Comparison of ENCODE assay signal across 11 cellular contexts in genomic region chr11:76642341-76642740, GRCh38. TPM values are rescaled to one million over a fixed set of nuclear protein-coding genes. Genes with fewer than 3 reads are reported as not detected.
DNase-seq lines count a peak whose midpoint lies in the region; ATAC-seq, FAIRE-seq and TF ChIP-seq lines count a peak whose summit lies in the region.
"Had no signal": no experiment of that assay in that cellular context is flagged by ENCODE, and none has a peak within 500 bp of the region (broad histone marks: within the 10 kb centered on the region; RNA-seq: fewer than 3 reads in every experiment).

No MANE protein-coding gene starts in this region.

- H3K79me2 ChIP-seq in Karpas-422 (ENCODE audit: low read length) (no peaks in the 10 kb centered on the region), neural cell (replicated peaks; ENCODE audit: insufficient read depth, low read length) (no peaks in the 10 kb centered on the region)

- CTCF ChIA-PET in CD4-positive, alpha-beta T cell (lab: Charles Lee), result no interaction called here

- peak; percentile 26 for ATAC-seq in CD4-positive, alpha-beta T cell (ENCODE audit: poor library complexity)
- no peak for ATAC-seq in GM21576 (IDR thresholded peaks at IDR 0.05; ENCODE audit: unreplicated experiment)

- POLR2A ChIA-PET in CD4-positive, alpha-beta T cell (lab: Charles Lee), result no interaction called here

- H3K27ac ChIP-seq in CD4-positive, alpha-beta T cell (ENCODE audit: low read depth, low read length), result no peak overlapping the region
- no peak overlapping the region for H3K27ac ChIP-seq in Karpas-422 (ENCODE audit: low read length)
- peak overlapping the region; percentile 75 for H3K27ac ChIP-seq in neural cell (ENCODE audit: low read length)

- TF ChIP-seq CTCF in CD4-positive, alpha-beta T cell (IDR thresholded peaks at IDR 0.05), result no peak
- no peak for TF ChIP-seq CTCF in neural cell (IDR thresholded peaks at IDR 0.05; ENCODE audit: poor library complexity, severe bottlenecking)

- H3F3A ChIP-seq in neural cell (ENCODE audit: insufficient read depth, low read length, poor library complexity, severe bottlenecking), result no peaks in the 10 kb centered on the region

- H2AFZ ChIP-seq in Karpas-422 (ENCODE audit: low read length), result no peak overlapping the region
- peak overlapping the region; percentile 40 for H2AFZ ChIP-seq in neural cell (ENCODE audit: low read depth, low read length)

- H3K27me3 Mint-ChIP-seq in CD4-positive, alpha-beta T cell, result peaks cover 67% of the 10 kb centered on the region
- H3K27me3 Mint-ChIP-seq in activated T-helper 1 cell treated with anti-CD3 and anti-CD28 coated beads, Interleukin-12 subunit alpha, Interleukin-12 subunit beta, Interleukin-2, Interleukin-4 antibody, amounts not matched to agents 30 ng/mL and 10 ng/mL and 1 ng/mL, durations not matched to agents 14 hours and 24 hours and 36 hours (ENCODE audit: insufficient read depth), result peaks cover 34% of the 10 kb centered on the region

- DNase-seq in CD4-positive, alpha-beta T cell, result no peak
- no peak for DNase-seq in Karpas-422
- DNase-seq in activated T-helper 1 cell treated with anti-CD3 and anti-CD28 coated beads, Interleukin-12 subunit alpha, Interleukin-12 subunit beta, Interleukin-2, Interleukin-4 antibody, amounts not matched to agents 30 ng/mL and 10 ng/mL and 1 ng/mL, durations not matched to agents 14 hours and 24 hours and 36 hours (ENCODE audit: low spot score), result no peak
- DNase-seq in AG08395 (ENCODE audit: low spot score), result no peak
- DNase-seq in frontal cortex (ENCODE audit: low spot score in 2 of 2), result no peak

- H3K27me3 ChIP-seq in CD4-positive, alpha-beta T cell (ENCODE audit: control insufficient read depth, insufficient read depth, low read length), result peaks cover 7% of the 10 kb centered on the region
- H3K27me3 ChIP-seq in Karpas-422 (ENCODE audit: low read length) (no peaks in the 10 kb centered on the region), neural cell (ENCODE audit: insufficient read depth, low read depth, low read length) (no peaks in the 10 kb centered on the region)

- H3K4me1 ChIP-seq in Karpas-422 (ENCODE audit: low read length), result peaks cover 36% of the 10 kb centered on the region

- H3K4me1 Mint-ChIP-seq in CD4-positive, alpha-beta T cell (ENCODE audit: low read depth), result no peaks in the 10 kb centered on the region
- H3K4me1 Mint-ChIP-seq in activated T-helper 1 cell treated with anti-CD3 and anti-CD28 coated beads, Interleukin-12 subunit alpha, Interleukin-12 subunit beta, Interleukin-2, Interleukin-4 antibody, amounts not matched to agents 30 ng/mL and 10 ng/mL and 1 ng/mL, durations not matched to agents 14 hours and 24 hours and 36 hours (ENCODE audit: low read depth), result peaks cover 7% of the 10 kb centered on the region

- H3K4me3 Mint-ChIP-seq in CD4-positive, alpha-beta T cell, result no peak overlapping the region
- H3K4me3 Mint-ChIP-seq in activated T-helper 1 cell treated with anti-CD3 and anti-CD28 coated beads, Interleukin-12 subunit alpha, Interleukin-12 subunit beta, Interleukin-2, Interleukin-4 antibody, amounts not matched to agents 30 ng/mL and 10 ng/mL and 1 ng/mL, durations not matched to agents 14 hours and 24 hours and 36 hours, result no peak overlapping the region

- H3K9me3 ChIP-seq in CD4-positive, alpha-beta T cell (ENCODE audit: control insufficient read depth, low read length), result peaks cover 10% of the 10 kb centered on the region
- H3K9me3 ChIP-seq in Karpas-422 (ENCODE audit: low read length), result 0 out of 2 replicates have a peak, but pooled peaks cover 3% of the 10 kb centered on the region
- H3K9me3 ChIP-seq in neural cell (ENCODE audit: low read length), result no peaks in the 10 kb centered on the region

- no peaks in the 10 kb centered on the region for H3K9me3 Mint-ChIP-seq in CD4-positive, alpha-beta T cell
- H3K9me3 Mint-ChIP-seq in activated T-helper 1 cell treated with anti-CD3 and anti-CD28 coated beads, Interleukin-12 subunit alpha, Interleukin-12 subunit beta, Interleukin-2, Interleukin-4 antibody, amounts not matched to agents 30 ng/mL and 10 ng/mL and 1 ng/mL, durations not matched to agents 14 hours and 24 hours and 36 hours, result peaks cover 11% of the 10 kb centered on the region

- no peak for FAIRE-seq in frontal cortex (lab: Jason Lieb, UNC)
- FAIRE-seq: GM18507, H54, RCC 7860 had no signal

- no peak overlapping the region for H3K27ac Mint-ChIP-seq in CD4-positive, alpha-beta T cell
- H3K27ac Mint-ChIP-seq in activated T-helper 1 cell treated with anti-CD3 and anti-CD28 coated beads, Interleukin-12 subunit alpha, Interleukin-12 subunit beta, Interleukin-2, Interleukin-4 antibody, amounts not matched to agents 30 ng/mL and 10 ng/mL and 1 ng/mL, durations not matched to agents 14 hours and 24 hours and 36 hours, result peak overlapping the region; percentile 13

- peak; percentile 85 for TF ChIP-seq EP300 in neural cell (conservative IDR thresholded peaks at IDR 0.05; ENCODE audit: poor library complexity, severe bottlenecking)

- H4K20me1 ChIP-seq in Karpas-422 (ENCODE audit: insufficient read depth, low read depth, low read length) (no peaks in the 10 kb centered on the region), neural cell (ENCODE audit: insufficient read depth) (no peaks in the 10 kb centered on the region)

- no peaks in the 10 kb centered on the region for H3K9me2 ChIP-seq in Karpas-422 (replicated peaks; ENCODE audit: insufficient read depth, low read length)
- H3K9me2 ChIP-seq in neural cell (ENCODE audit: insufficient read depth, low read length), result no peaks in the 10 kb centered on the region

- no peak overlapping the region for H3K9ac ChIP-seq in Karpas-422 (ENCODE audit: low read length)
- peak overlapping the region; percentile 47 for H3K9ac ChIP-seq in neural cell (ENCODE audit: low read length)

- H3K36me3 ChIP-seq in Karpas-422 (ENCODE audit: insufficient read depth, low read length) (no peaks in the 10 kb centered on the region), neural cell (ENCODE audit: insufficient read depth, low read length) (no peaks in the 10 kb centered on the region)

- H3K36me3 Mint-ChIP-seq in CD4-positive, alpha-beta T cell (ENCODE audit: low read depth), result no peaks in the 10 kb centered on the region
- H3K36me3 Mint-ChIP-seq in activated T-helper 1 cell treated with anti-CD3 and anti-CD28 coated beads, Interleukin-12 subunit alpha, Interleukin-12 subunit beta, Interleukin-2, Interleukin-4 antibody, amounts not matched to agents 30 ng/mL and 10 ng/mL and 1 ng/mL, durations not matched to agents 14 hours and 24 hours and 36 hours (ENCODE audit: low read depth), result no peaks in the 10 kb centered on the region

- H3K4me2 ChIP-seq in Karpas-422 (ENCODE audit: low read depth, low read length, poor library complexity, severe bottlenecking), result peak overlapping the region; percentile 11
- no peak overlapping the region for H3K4me2 ChIP-seq in neural cell (ENCODE audit: low read length)

- peak; percentile 10 for TF ChIP-seq RAD21 in neural cell (conservative IDR thresholded peaks at IDR 0.05)

- intact Hi-C loops in CD4-positive, alpha-beta T cell (cut with DNase I, micrococcal nuclease), result no loop called here
- intact Hi-C loops in activated T-helper 1 cell treated with anti-CD3 and anti-CD28 coated beads, Interleukin-12 subunit alpha, Interleukin-12 subunit beta, Interleukin-2, Interleukin-4 antibody, amounts not matched to agents 30 ng/mL and 10 ng/mL and 1 ng/mL, durations not matched to agents 14 hours and 24 hours and 36 hours (cut with micrococcal nuclease), result loop anchor here (2.0 kb wide), 1 partner anchor 14 kb away; no protein-coding TSS in a partner anchor

- H3K4me3 ChIP-seq in Karpas-422 (ENCODE audit: low read length), result no peak overlapping the region
- H3K4me3 ChIP-seq in neural cell (ENCODE audit: low read length), result peak overlapping the region; percentile 23

TF ChIP-seq in neural cell, 6 proteins besides CTCF, POLR2A, EP300 and RAD21:
- TF ChIP-seq REST (IDR thresholded peaks at IDR 0.05; ENCODE audit: borderline replicate concordance) (peak; percentile 40), POLR2AphosphoS5 (IDR thresholded peaks at IDR 0.05) (peak; percentile 63), MXI1 (conservative IDR thresholded peaks at IDR 0.05; ENCODE audit: poor library complexity, severe bottlenecking) (no peak), EZH2 (IDR thresholded peaks at IDR 0.05; ENCODE audit: borderline replicate concordance, insufficient read depth, low read length, poor library complexity, severe bottlenecking) (no peak), SMC3 (conservative IDR thresholded peaks at IDR 0.05; ENCODE audit: poor library complexity) (no peak), TAF1 (IDR thresholded peaks at IDR 0.05; ENCODE audit: low read depth) (no peak)
TF ChIP-seq in neural cell: peak in this region for 2.

RNA-seq across cellular contexts. Expression of gene LRRC32, which starts 28.2 kb away (rescaled TPM):
- total RNA-seq in CD4-positive, alpha-beta T cell, result 1 to 10 TPM; 1.8 to 2.4 TPM
- total RNA-seq in Karpas-422 (2014; rRNA removed; shearing (Covaris generic); ENCODE audit: low replicate concordance), result 43.5 and 58.4 TPM in 2 replicates
- 5.5 and 5.7 TPM in 2 replicates for total RNA-seq in activated T-helper 1 cell treated with anti-CD3 and anti-CD28 coated beads, Interleukin-12 subunit alpha, Interleukin-12 subunit beta, Interleukin-2, Interleukin-4 antibody, amounts not matched to agents 30 ng/mL and 10 ng/mL and 1 ng/mL, durations not matched to agents 14 hours and 24 hours and 36 hours
- polyA plus RNA-seq in neural cell, result not detected in 2 replicates
- polyA minus RNA-seq in neural cell, result not detected in 2 replicates
- 0.41 TPM for total RNA-seq in frontal cortex
- polyA plus RNA-seq: CD14-positive monocyte had no signal
